ENCODE assay signal across 20 cellular contexts in genomic region chr11:122435540-122436187, GRCh38.
DNase-seq lines count a peak whose midpoint lies in the region; ATAC-seq lines count a peak whose summit lies in the region.
"Had no signal": no experiment of that assay in that cellular context is flagged by ENCODE, and none has a peak within 500 bp of the region (broad histone marks: within the 10 kb centered on the region; RNA-seq: fewer than 3 reads in every experiment).

No MANE protein-coding gene starts in this region.

- no peak overlapping the region for H3K4me3 ChIP-seq in neuronal stem cell (ENCODE audit: low read length in 2 of 2)
- H3K4me3 ChIP-seq in skeletal muscle tissue (ENCODE audit: low read length in 3 of 3) = peak overlapping the region in 1 of 3 donors; percentile 17
- H3K4me3 ChIP-seq: BLaER1, GM23248 had no signal

- H3K9ac ChIP-seq in neuronal stem cell (ENCODE audit: low read depth, low read length, poor library complexity) (no peak overlapping the region), skeletal muscle tissue (ENCODE audit: low read depth in 1 of 3, low read length in 3 of 3) (no peak overlapping the region)
- H3K9ac ChIP-seq: BLaER1, GM23248 had no signal

- intact Hi-C loops in activated CD4-positive, alpha-beta T cell treated with anti-CD3 and anti-CD28 coated beads, Interleukin-2, amount 10 ng/mL, durations not matched to agents 24 days and 14 days (cut with micrococcal nuclease) = no loop called here
- intact Hi-C loops in posterior vena cava (cut with DNase I) = no loop called here

- no peak overlapping the region for H3K23ac ChIP-seq in neuronal stem cell (ENCODE audit: low read depth, low read length, poor library complexity)

- H3K36me3 ChIP-seq in neuronal stem cell (replicated peaks in 1 of 2; ENCODE audit: control insufficient read depth in 2 of 2, insufficient read depth in 2 of 2, low read length in 2 of 2) (no peaks in the 10 kb centered on the region), skeletal muscle tissue (ENCODE audit: control insufficient read depth in 3 of 3, insufficient read depth in 3 of 3, low read length in 3 of 3) (no peaks in the 10 kb centered on the region)
- H3K36me3 ChIP-seq: BLaER1 had no signal

- H4K91ac ChIP-seq in neuronal stem cell (ENCODE audit: low read depth, low read length, poor library complexity) = no peak overlapping the region

- DNase-seq in activated CD4-positive, alpha-beta T cell treated with anti-CD3 and anti-CD28 coated beads, Interleukin-2, amount 10 ng/mL, durations not matched to agents 24 days and 14 days = peak; percentile 10
- no peak for DNase-seq in activated CD4-positive, alpha-beta T cell treated with anti-CD3 and anti-CD28 coated beads, Interleukin-2, amount 50 U/mL, for 48 hours
- DNase-seq in left kidney (ENCODE audit: low read depth, low spot score) = peak; percentile 14
- no peak for DNase-seq in neuronal stem cell (ENCODE audit: low spot score)
- DNase-seq in T-helper 2 cell treated with Interferon-gamma antibody and Interleukin-4, amounts not matched to agents 5 μg/mL and 100 μg/mL, for 36 hours (ENCODE audit: low spot score) = no peak
- no peak for DNase-seq in posterior vena cava (ENCODE audit: low spot score)
- DNase-seq: Caco-2; CD4-positive, CD25-positive, alpha-beta regulatory T cell; CD8-positive, alpha-beta T cell; DMS153; DND-41; GM23248; H7; HCEC 1CT had no signal

- H3K9me3 Mint-ChIP-seq in activated CD4-positive, alpha-beta T cell treated with anti-CD3 and anti-CD28 coated beads, Interleukin-2, amount 10 ng/mL, durations not matched to agents 24 days and 14 days = peaks cover 2% of the 10 kb centered on the region
- H3K9me3 Mint-ChIP-seq in T-helper 2 cell treated with Interferon-gamma antibody and Interleukin-4, amounts not matched to agents 5 μg/mL and 100 μg/mL, for 36 hours = no peaks in the 10 kb centered on the region
- H3K9me3 Mint-ChIP-seq: CD8-positive, alpha-beta T cell had no signal

- H4K8ac ChIP-seq in neuronal stem cell (ENCODE audit: low read depth, low read length) = no peak overlapping the region

- ATAC-seq in HG03196 (IDR thresholded peaks at IDR 0.05; ENCODE audit: unreplicated experiment) = no peak
- ATAC-seq: CD8-positive, alpha-beta T cell had no signal

- H3K27me3 ChIP-seq in neuronal stem cell (ENCODE audit: control insufficient read depth in 3 of 3, insufficient read depth in 3 of 3, low read depth in 1 of 3, low read length in 3 of 3) (no peaks in the 10 kb centered on the region), skeletal muscle tissue (ENCODE audit: control insufficient read depth in 3 of 3, insufficient read depth in 3 of 3, low read length in 3 of 3) (no peaks in the 10 kb centered on the region)
- H3K27me3 ChIP-seq: BLaER1 had no signal

- H3K18ac ChIP-seq in neuronal stem cell (ENCODE audit: low read length) = no peak overlapping the region

- no peak overlapping the region for H2BK5ac ChIP-seq in neuronal stem cell (ENCODE audit: low read length)

- no peaks in the 10 kb centered on the region for H3K36me3 Mint-ChIP-seq in activated CD4-positive, alpha-beta T cell treated with anti-CD3 and anti-CD28 coated beads, Interleukin-2, amount 10 ng/mL, durations not matched to agents 24 days and 14 days (ENCODE audit: low read depth)
- no peaks in the 10 kb centered on the region for H3K36me3 Mint-ChIP-seq in T-helper 2 cell treated with Interferon-gamma antibody and Interleukin-4, amounts not matched to agents 5 μg/mL and 100 μg/mL, for 36 hours (ENCODE audit: low read depth)
- H3K36me3 Mint-ChIP-seq: CD4-positive, CD25-positive, alpha-beta regulatory T cell; CD8-positive, alpha-beta T cell had no signal

- no peaks in the 10 kb centered on the region for H3K4me1 Mint-ChIP-seq in activated CD4-positive, alpha-beta T cell treated with anti-CD3 and anti-CD28 coated beads, Interleukin-2, amount 10 ng/mL, durations not matched to agents 24 days and 14 days
- H3K4me1 Mint-ChIP-seq in T-helper 2 cell treated with Interferon-gamma antibody and Interleukin-4, amounts not matched to agents 5 μg/mL and 100 μg/mL, for 36 hours (ENCODE audit: low read depth) = no peaks in the 10 kb centered on the region
- H3K4me1 Mint-ChIP-seq: B cell had no signal

- H3K27ac ChIP-seq in neuronal stem cell (replicated peaks; ENCODE audit: low read length) (no peak overlapping the region), skeletal muscle tissue (ENCODE audit: low read depth, low read length) (peak overlapping the region; percentile 39)
- H3K27ac ChIP-seq: 22Rv1, BLaER1, C4-2B, GM23248 had no signal

- H3K4ac ChIP-seq in neuronal stem cell (ENCODE audit: low read length) = no peak overlapping the region

- peak overlapping the region; percentile 87 for H2AFZ ChIP-seq in neuronal stem cell (ENCODE audit: low read length)
- H2AFZ ChIP-seq: GM23248 had no signal

- no peak overlapping the region for H3K27ac Mint-ChIP-seq in activated CD4-positive, alpha-beta T cell treated with anti-CD3 and anti-CD28 coated beads, Interleukin-2, amount 10 ng/mL, durations not matched to agents 24 days and 14 days
- H3K27ac Mint-ChIP-seq in T-helper 2 cell treated with Interferon-gamma antibody and Interleukin-4, amounts not matched to agents 5 μg/mL and 100 μg/mL, for 36 hours = no peak overlapping the region
- H3K27ac Mint-ChIP-seq: B cell; CD4-positive, CD25-positive, alpha-beta regulatory T cell; CD8-positive, alpha-beta T cell had no signal

- peaks cover 14% of the 10 kb centered on the region for H3K27me3 Mint-ChIP-seq in activated CD4-positive, alpha-beta T cell treated with anti-CD3 and anti-CD28 coated beads, Interleukin-2, amount 10 ng/mL, durations not matched to agents 24 days and 14 days
- H3K27me3 Mint-ChIP-seq in T-helper 2 cell treated with Interferon-gamma antibody and Interleukin-4, amounts not matched to agents 5 μg/mL and 100 μg/mL, for 36 hours (ENCODE audit: low read depth) = peaks cover 10% of the 10 kb centered on the region

- H3K4me1 ChIP-seq in neuronal stem cell (ENCODE audit: control insufficient read depth in 2 of 2, insufficient read depth in 1 of 2, low read depth in 1 of 2, low read length in 2 of 2) (peaks cover 6 to 14% of the 10 kb centered on the region in 2 donors), skeletal muscle tissue (ENCODE audit: control insufficient read depth in 3 of 3, insufficient read depth in 3 of 3, low read length in 3 of 3) (peaks cover 11 to 20% (median 18%) of the 10 kb centered on the region in 3 donors)
- H3K4me1 ChIP-seq: BLaER1 had no signal

- no peaks in the 10 kb centered on the region for H3K9me3 ChIP-seq in neuronal stem cell (replicated peaks in 1 of 2; ENCODE audit: control insufficient read depth in 2 of 2, insufficient read depth in 1 of 2, low read depth in 1 of 2, low read length in 2 of 2)
- H3K9me3 ChIP-seq in skeletal muscle tissue (ENCODE audit: control insufficient read depth in 3 of 3, low read length in 3 of 3) = no peaks in the 10 kb centered on the region
- H3K9me3 ChIP-seq: BLaER1, Caco-2 had no signal

- no peak overlapping the region for H2BK12ac ChIP-seq in neuronal stem cell (ENCODE audit: low read length)

- no peaks in the 10 kb centered on the region for H3K79me1 ChIP-seq in neuronal stem cell (ENCODE audit: low read depth, low read length)

- H2AK5ac ChIP-seq in neuronal stem cell (ENCODE audit: low read depth, low read length) = no peak overlapping the region

- H2BK120ac ChIP-seq in neuronal stem cell (ENCODE audit: low read depth, low read length) = no peak overlapping the region

- H3K4me2 ChIP-seq in neuronal stem cell (ENCODE audit: insufficient read depth, low read length, poor library complexity, severe bottlenecking) = no peak overlapping the region
- H3K4me2 ChIP-seq: BLaER1 had no signal

- H3K14ac ChIP-seq in neuronal stem cell (ENCODE audit: low read length) = no peak overlapping the region

- H3K4me3 Mint-ChIP-seq in activated CD4-positive, alpha-beta T cell treated with anti-CD3 and anti-CD28 coated beads, Interleukin-2, amount 10 ng/mL, durations not matched to agents 24 days and 14 days = no peak overlapping the region
- no peak overlapping the region for H3K4me3 Mint-ChIP-seq in T-helper 2 cell treated with Interferon-gamma antibody and Interleukin-4, amounts not matched to agents 5 μg/mL and 100 μg/mL, for 36 hours
- H3K4me3 Mint-ChIP-seq: B cell; CD4-positive, CD25-positive, alpha-beta regulatory T cell; CD8-positive, alpha-beta T cell had no signal

- no peak overlapping the region for H2BK15ac ChIP-seq in neuronal stem cell (ENCODE audit: low read length)

- WGBS in neuronal stem cell (ENCODE audit: extremely low coverage in 2 of 2, insufficient read length in 2 of 2, insufficient replicate concordance in 1 of 2), 2 donors = no CpG with 5 or more reads among the region's 7 CpGs

Comparison
In these comparisons a context has a peak if more than half of its experiments do, and no peak if none do; other contexts are left out.
1. DNase-seq: peak in activated CD4-positive, alpha-beta T cell treated with anti-CD3 and anti-CD28 coated beads, Interleukin-2, amount 10 ng/mL, durations not matched to agents 24 days and 14 days (single experiment) and left kidney (single experiment); none in activated CD4-positive, alpha-beta T cell treated with anti-CD3 and anti-CD28 coated beads, Interleukin-2, amount 50 U/mL, for 48 hours (0 of 2), neuronal stem cell (single experiment), T-helper 2 cell treated with Interferon-gamma antibody and Interleukin-4, amounts not matched to agents 5 μg/mL and 100 μg/mL, for 36 hours (single experiment) and posterior vena cava (single experiment).